ENCODE assay signal across 1 cellular context in genomic region chr10:86440874-86441838, GRCh38.
A peak's percentile ranks its signal among the peaks of the same experiment; 100 is the strongest.
TF ChIP-seq lines count a peak whose summit lies in the region.

No MANE protein-coding gene starts in this region.

TF ChIP-seq in liver, 16 proteins besides CTCF, POLR2A, EP300 and RAD21 (continued from another document):
- TF ChIP-seq REST (IDR thresholded peaks at IDR 0.05) (no peak), ATF3 (IDR thresholded peaks at IDR 0.05) (peak; percentile 24), MAX (IDR thresholded peaks at IDR 0.05) (no peak), HNF4G (IDR thresholded peaks at IDR 0.05) (no peak), EGR1 (IDR thresholded peaks at IDR 0.05; ENCODE audit: low read depth in 2 of 2) (no peak)
